Comparison of ENCODE assay signal across 10 cellular contexts in genomic region chr15:87762110-87762509, GRCh38.
DNase-seq lines count a peak whose midpoint lies in the region; ATAC-seq and TF ChIP-seq lines count a peak whose summit lies in the region.
"Had no signal": no experiment of that assay in that cellular context is flagged by ENCODE, and none has a peak within 500 bp of the region (broad histone marks: within the 10 kb centered on the region; RNA-seq: fewer than 3 reads in every experiment).

No MANE protein-coding gene starts in this region.

- DNase-seq in SK-N-SH (no peak), HL-60 (ENCODE audit: low read depth in 1 of 2, low spot score in 1 of 2) (peak; percentile 86 to 92), activated B cell treated with CpG ODN at 0.5 μM for 24 hours (no peak), osteoblast (ENCODE audit: insufficient read length, low spot score, missing footprints) (no peak), ureter (ENCODE audit: low spot score) (no peak), mammary epithelial cell (no peak)
- DNase-seq: activated CD4-positive, alpha-beta T cell treated with anti-CD3 and anti-CD28 coated beads, Interleukin-2, amount 50 U/mL, for 4 hours had no signal

- H3K9me3 Mint-ChIP-seq in activated B cell treated with CpG ODN at 0.5 μM for 24 hours, result peaks cover 6% of the 10 kb centered on the region

- intact Hi-C loops in activated B cell treated with CpG ODN at 0.5 μM for 24 hours (cut with micrococcal nuclease) (no loop called here), mammary epithelial cell (cut with micrococcal nuclease) (no loop called here)

- dilution Hi-C loops in mammary epithelial cell (cut with HindIII; ENCODE audit: low sequenced_read_pairs), result no loop called here

- WGBS in SK-N-SH (ENCODE audit: low lambda C conversion rate), result 76% methylated on average over 2 of the region's 2 CpGs
- 76% methylated on average over 2 of the region's 2 CpGs for WGBS in mammary epithelial cell (ENCODE audit: low coverage, missing lambda C conversion rate)

- H3K4me1 ChIP-seq in SK-N-SH (ENCODE audit: control insufficient read depth in 1 of 2, insufficient read depth in 2 of 2, low read depth in 1 of 2, low read length in 1 of 2) (peaks cover 11 to 30% of the 10 kb centered on the region in 2 experiments), osteoblast (ENCODE audit: insufficient read depth, low read length) (peaks cover 26% of the 10 kb centered on the region), mammary epithelial cell (ENCODE audit: insufficient read depth, low read length) (no peaks in the 10 kb centered on the region)

- POLR2A ChIA-PET in SK-N-SH (lab: Yijun Ruan, JAX), result no interaction called here
- POLR2A ChIA-PET in activated B cell treated with CpG ODN at 0.5 μM for 24 hours (lab: Charles Lee), result no interaction called here

- no peak overlapping the region for H3K9ac ChIP-seq in SK-N-SH
- no peak overlapping the region for H3K9ac ChIP-seq in mammary epithelial cell (ENCODE audit: insufficient read depth, low read length)

- ATAC-seq in SK-N-SH treated with all-trans-retinoic acid at 6 μM for 48 hours (no peak), activated B cell treated with CpG ODN at 0.5 μM for 24 hours (ENCODE audit: low read depth) (peak; percentile 21), GM18517 (IDR thresholded peaks at IDR 0.05; ENCODE audit: unreplicated experiment) (no peak)

- H2AFZ ChIP-seq in SK-N-SH (ENCODE audit: low read depth), result peak overlapping the region; percentile 21; the same call in 1 of the 2 replicates
- peak overlapping the region; percentile 45 for H2AFZ ChIP-seq in osteoblast (ENCODE audit: low read length)
- H2AFZ ChIP-seq in mammary epithelial cell (ENCODE audit: low read depth, low read length), result no peak overlapping the region

- H3K27me3 Mint-ChIP-seq in activated B cell treated with CpG ODN at 0.5 μM for 24 hours, result no peaks in the 10 kb centered on the region

- H3K36me3 Mint-ChIP-seq in activated B cell treated with CpG ODN at 0.5 μM for 24 hours (ENCODE audit: low read depth), result no peaks in the 10 kb centered on the region

- H3K36me3 ChIP-seq in SK-N-SH (replicated peaks in 1 of 2; ENCODE audit: control insufficient read depth in 1 of 2, insufficient read depth in 2 of 2, low read length in 1 of 2) (no peaks in the 10 kb centered on the region), osteoblast (ENCODE audit: insufficient read depth, low read length) (no peaks in the 10 kb centered on the region), mammary epithelial cell (ENCODE audit: insufficient read depth, low read length) (no peaks in the 10 kb centered on the region)

- BruUV-seq in mammary epithelial cell (replicated peaks; lab: Mats Ljungman, UMichigan), result no TSS peak

- H3K27ac ChIP-seq in SK-N-SH (ENCODE audit: low read depth in 2 of 2, low read length in 1 of 2), result no peak overlapping the region
- peak overlapping the region; percentile 57 for H3K27ac ChIP-seq in HL-60 (replicated peaks)
- H3K27ac ChIP-seq in osteoblast (ENCODE audit: low read depth, low read length), result no peak overlapping the region
- H3K27ac ChIP-seq in mammary epithelial cell (ENCODE audit: insufficient read depth, low read depth, low read length), result no peak overlapping the region
- H3K27ac ChIP-seq: 22Rv1 had no signal

- H3K27me3 ChIP-seq in SK-N-SH (ENCODE audit: insufficient read depth), result no peaks in the 10 kb centered on the region
- H3K27me3 ChIP-seq in HL-60 (ENCODE audit: insufficient read depth, poor library complexity, severe bottlenecking), result no peaks in the 10 kb centered on the region
- no peaks in the 10 kb centered on the region for H3K27me3 ChIP-seq in osteoblast (ENCODE audit: insufficient read depth, low read length)
- H3K27me3 ChIP-seq in mammary epithelial cell (ENCODE audit: insufficient read depth, low read length), result no peaks in the 10 kb centered on the region

- in situ Hi-C loops in mammary epithelial cell (cut with MboI; ENCODE audit: low sequenced_read_pairs in 2 of 2), result no loop called here

- H3K9me3 ChIP-seq in SK-N-SH (no peaks in the 10 kb centered on the region), osteoblast (ENCODE audit: low read depth, low read length) (no peaks in the 10 kb centered on the region), mammary epithelial cell (replicated peaks; ENCODE audit: insufficient read depth, low read length) (no peaks in the 10 kb centered on the region)

- CTCF ChIA-PET in SK-N-SH (lab: Yijun Ruan, JAX) (no interaction called here), activated B cell treated with CpG ODN at 0.5 μM for 24 hours (lab: Charles Lee) (no interaction called here), mammary epithelial cell (lab: Charles Lee; ENCODE audit: low non-redundant PET) (no interaction called here)

- H3K4me1 Mint-ChIP-seq in activated B cell treated with CpG ODN at 0.5 μM for 24 hours, result peaks cover 14% of the 10 kb centered on the region

- no peak for TF ChIP-seq RAD21 in SK-N-SH (IDR thresholded peaks at IDR 0.05; ENCODE audit: low read length)

- no peak overlapping the region for H3K27ac Mint-ChIP-seq in activated B cell treated with CpG ODN at 0.5 μM for 24 hours

- H3K4me2 ChIP-seq in SK-N-SH, result no peak overlapping the region
- H3K4me2 ChIP-seq in osteoblast (ENCODE audit: insufficient read depth, low read length), result no peak overlapping the region
- no peak overlapping the region for H3K4me2 ChIP-seq in mammary epithelial cell (ENCODE audit: insufficient read depth, low read depth, low read length)

- no peaks in the 10 kb centered on the region for H3K9me2 ChIP-seq in SK-N-SH

- peaks cover 18% of the 10 kb centered on the region for H3F3A ChIP-seq in SK-N-SH (replicated peaks; ENCODE audit: insufficient read depth)

- H3K4me3 Mint-ChIP-seq in activated B cell treated with CpG ODN at 0.5 μM for 24 hours, result no peak overlapping the region

- no peak overlapping the region for H3K4me3 ChIP-seq in SK-N-SH (ENCODE audit: low read depth in 2 of 2, low read length in 1 of 2)
- H3K4me3 ChIP-seq in HL-60 (replicated peaks; ENCODE audit: insufficient read depth, low read length), result no peak overlapping the region
- H3K4me3 ChIP-seq in osteoblast (ENCODE audit: insufficient read depth, low read length), result no peak overlapping the region
- no peak overlapping the region for H3K4me3 ChIP-seq in mammary epithelial cell (replicated peaks in 1 of 3; ENCODE audit: insufficient read depth in 1 of 3, low read depth in 2 of 3, low read length in 3 of 3)

- TF ChIP-seq EP300 in SK-N-SH (IDR thresholded peaks at IDR 0.05; ENCODE audit: borderline replicate concordance in 1 of 2, low read depth in 1 of 2, low read length in 1 of 2), result no peak

- no peaks in the 10 kb centered on the region for H3K79me2 ChIP-seq in SK-N-SH (ENCODE audit: insufficient read depth)
- H3K79me2 ChIP-seq in osteoblast (ENCODE audit: insufficient read depth, low read length), result no peaks in the 10 kb centered on the region
- H3K79me2 ChIP-seq in mammary epithelial cell (ENCODE audit: insufficient read depth, low read length), result no peaks in the 10 kb centered on the region

- TF ChIP-seq CTCF in SK-N-SH (IDR thresholded peaks at IDR 0.05), result no peak
- no peak for TF ChIP-seq CTCF in HL-60 (IDR thresholded peaks at IDR 0.05; ENCODE audit: insufficient read depth, low read length)
- no peak for TF ChIP-seq CTCF in activated B cell treated with CpG ODN at 0.5 μM for 24 hours (IDR thresholded peaks at IDR 0.05)
- TF ChIP-seq CTCF in osteoblast (IDR thresholded peaks at IDR 0.05; ENCODE audit: extremely low read depth, low read depth, low read length), result no peak
- no peak for TF ChIP-seq CTCF in mammary epithelial cell (conservative IDR thresholded peaks at IDR 0.05 in 1 of 2, IDR thresholded peaks at IDR 0.05 in 1 of 2; ENCODE audit: extremely low read depth in 1 of 2, insufficient read depth in 1 of 2, low read depth in 1 of 2, low read length in 2 of 2)

- no peaks in the 10 kb centered on the region for H4K20me1 ChIP-seq in SK-N-SH (ENCODE audit: insufficient read depth)
- no peaks in the 10 kb centered on the region for H4K20me1 ChIP-seq in osteoblast (ENCODE audit: insufficient read depth, low read length)
- no peaks in the 10 kb centered on the region for H4K20me1 ChIP-seq in mammary epithelial cell (ENCODE audit: insufficient read depth, low read length)

TF ChIP-seq in SK-N-SH, 30 proteins besides CTCF, POLR2A, EP300 and RAD21 (continues in another document):
- TF ChIP-seq USF1 (IDR thresholded peaks at IDR 0.05; ENCODE audit: borderline replicate concordance, low read depth), result no peak
- no peak for TF ChIP-seq RFX5 (IDR thresholded peaks at IDR 0.05; ENCODE audit: low read length)

TF ChIP-seq in SK-N-SH treated with all-trans-retinoic acid at 6 μM for 48 hours, 23 proteins besides CTCF, POLR2A, EP300 and RAD21 (continues in another document):
- TF ChIP-seq BACH2 (CRISPR knock-in tag; IDR thresholded peaks at IDR 0.05; ENCODE audit: borderline replicate concordance) (no peak), ISL1 (CRISPR knock-in tag; IDR thresholded peaks at IDR 0.05) (no peak), PPARA (CRISPR knock-in tag; IDR thresholded peaks at IDR 0.05; ENCODE audit: borderline replicate concordance) (no peak), ARNTL (CRISPR knock-in tag; IDR thresholded peaks at IDR 0.05; ENCODE audit: borderline replicate concordance, low read depth) (no peak), ZNF565 (CRISPR knock-in tag; conservative IDR thresholded peaks at IDR 0.05; ENCODE audit: low read depth) (no peak), ZNF8 (CRISPR knock-in tag; IDR thresholded peaks at IDR 0.05) (no peak), TSHZ2 (CRISPR knock-in tag; IDR thresholded peaks at IDR 0.05) (no peak), ZFP30 (CRISPR knock-in tag; IDR thresholded peaks at IDR 0.05) (no peak)

Comparison
In these comparisons a context has a peak if more than half of its experiments do, and no peak if none do; other contexts are left out.
1. DNase-seq: peak in HL-60 (2 of 2); none in SK-N-SH (single experiment), activated B cell treated with CpG ODN at 0.5 μM for 24 hours (single experiment), osteoblast (single experiment), ureter (single experiment) and mammary epithelial cell (single experiment).